Comparison of ENCODE assay signal across 2 cellular contexts in the genomic region with DNA sequence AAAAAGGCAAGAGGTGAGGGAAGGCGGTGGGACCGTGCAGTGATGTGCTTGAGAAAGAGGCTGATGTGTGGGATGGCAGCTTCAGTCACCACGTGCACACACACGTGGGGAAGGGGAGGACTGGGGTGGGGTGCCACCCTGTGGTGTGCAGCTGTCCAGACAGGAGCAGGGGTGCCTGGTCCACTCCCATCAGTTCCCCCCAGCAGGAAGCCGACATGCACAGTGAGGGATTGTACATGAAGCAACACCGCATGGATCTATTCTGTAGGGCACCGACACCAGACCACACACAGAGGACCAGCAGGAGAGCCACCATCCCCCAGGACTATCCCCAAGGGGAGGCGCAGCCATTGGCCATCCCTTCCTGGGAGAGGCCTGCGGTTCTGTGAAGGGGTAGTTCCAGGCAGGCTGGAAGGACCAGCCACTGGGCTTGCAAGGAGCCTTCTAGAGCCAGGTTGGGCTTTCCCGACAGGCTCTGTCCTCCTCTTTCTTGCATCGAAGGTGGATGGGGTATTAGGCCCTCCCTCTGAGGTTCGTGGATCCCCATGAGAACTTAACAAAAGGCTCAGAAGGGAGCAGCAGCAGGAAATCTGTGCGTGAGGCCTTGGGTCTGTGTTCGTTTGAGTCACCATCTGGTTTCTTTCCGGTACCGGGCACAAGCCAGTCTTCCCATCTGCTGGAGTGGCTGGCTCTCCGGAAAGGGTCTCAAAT.
TF ChIP-seq lines count a peak whose summit lies in the region.

No MANE protein-coding gene starts in this region.

TF ChIP-seq in HEK293, 187 proteins besides CTCF, POLR2A, EP300 and RAD21:
- TF ChIP-seq, protein P1, sequence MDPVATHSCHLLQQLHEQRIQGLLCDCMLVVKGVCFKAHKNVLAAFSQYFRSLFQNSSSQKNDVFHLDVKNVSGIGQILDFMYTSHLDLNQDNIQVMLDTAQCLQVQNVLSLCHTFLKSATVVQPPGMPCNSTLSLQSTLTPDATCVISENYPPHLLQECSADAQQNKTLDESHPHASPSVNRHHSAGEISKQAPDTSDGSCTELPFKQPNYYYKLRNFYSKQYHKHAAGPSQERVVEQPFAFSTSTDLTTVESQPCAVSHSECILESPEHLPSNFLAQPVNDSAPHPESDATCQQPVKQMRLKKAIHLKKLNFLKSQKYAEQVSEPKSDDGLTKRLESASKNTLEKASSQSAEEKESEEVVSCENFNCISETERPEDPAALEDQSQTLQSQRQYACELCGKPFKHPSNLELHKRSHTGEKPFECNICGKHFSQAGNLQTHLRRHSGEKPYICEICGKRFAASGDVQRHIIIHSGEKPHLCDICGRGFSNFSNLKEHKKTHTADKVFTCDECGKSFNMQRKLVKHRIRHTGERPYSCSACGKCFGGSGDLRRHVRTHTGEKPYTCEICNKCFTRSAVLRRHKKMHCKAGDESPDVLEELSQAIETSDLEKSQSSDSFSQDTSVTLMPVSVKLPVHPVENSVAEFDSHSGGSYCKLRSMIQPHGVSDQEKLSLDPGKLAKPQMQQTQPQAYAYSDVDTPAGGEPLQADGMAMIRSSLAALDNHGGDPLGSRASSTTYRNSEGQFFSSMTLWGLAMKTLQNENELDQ (tag by site-specific recombination; IDR thresholded peaks at IDR 0.05; ENCODE audit: low read depth), result no peak
- peak; percentile 39 for TF ChIP-seq GLIS2 (tag by site-specific recombination; IDR thresholded peaks at IDR 0.05)
- TF ChIP-seq, protein P2, sequence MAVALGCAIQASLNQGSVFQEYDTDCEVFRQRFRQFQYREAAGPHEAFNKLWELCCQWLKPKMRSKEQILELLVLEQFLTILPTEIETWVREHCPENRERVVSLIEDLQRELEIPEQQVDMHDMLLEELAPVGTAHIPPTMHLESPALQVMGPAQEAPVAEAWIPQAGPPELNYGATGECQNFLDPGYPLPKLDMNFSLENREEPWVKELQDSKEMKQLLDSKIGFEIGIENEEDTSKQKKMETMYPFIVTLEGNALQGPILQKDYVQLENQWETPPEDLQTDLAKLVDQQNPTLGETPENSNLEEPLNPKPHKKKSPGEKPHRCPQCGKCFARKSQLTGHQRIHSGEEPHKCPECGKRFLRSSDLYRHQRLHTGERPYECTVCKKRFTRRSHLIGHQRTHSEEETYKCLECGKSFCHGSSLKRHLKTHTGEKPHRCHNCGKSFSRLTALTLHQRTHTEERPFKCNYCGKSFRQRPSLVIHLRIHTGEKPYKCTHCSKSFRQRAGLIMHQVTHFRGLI (tag by site-specific recombination; IDR thresholded peaks at IDR 0.05), result peak; percentile 84
- TF ChIP-seq WT1 (tag by site-specific recombination; IDR thresholded peaks at IDR 0.05), result 0 out of 2 replicates have a peak, but pooled peaks have one; percentile 11
- TF ChIP-seq ZIC2 (tag by site-specific recombination; IDR thresholded peaks at IDR 0.05), result peak; percentile 96
- peak; percentile 83 for TF ChIP-seq GLIS1 (tag by site-specific recombination; IDR thresholded peaks at IDR 0.05)

TF ChIP-seq in K562, 482 proteins besides CTCF, POLR2A, EP300 and RAD21:
- TF ChIP-seq, protein P3, sequence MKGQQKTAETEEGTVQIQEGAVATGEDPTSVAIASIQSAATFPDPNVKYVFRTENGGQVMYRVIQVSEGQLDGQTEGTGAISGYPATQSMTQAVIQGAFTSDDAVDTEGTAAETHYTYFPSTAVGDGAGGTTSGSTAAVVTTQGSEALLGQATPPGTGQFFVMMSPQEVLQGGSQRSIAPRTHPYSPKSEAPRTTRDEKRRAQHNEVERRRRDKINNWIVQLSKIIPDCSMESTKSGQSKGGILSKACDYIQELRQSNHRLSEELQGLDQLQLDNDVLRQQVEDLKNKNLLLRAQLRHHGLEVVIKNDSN (CRISPR knock-in tag; IDR thresholded peaks at IDR 0.05), result 0 out of 2 replicates have a peak, but pooled peaks have one; percentile 32
- TF ChIP-seq, protein P4, sequence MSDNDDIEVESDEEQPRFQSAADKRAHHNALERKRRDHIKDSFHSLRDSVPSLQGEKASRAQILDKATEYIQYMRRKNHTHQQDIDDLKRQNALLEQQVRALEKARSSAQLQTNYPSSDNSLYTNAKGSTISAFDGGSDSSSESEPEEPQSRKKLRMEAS (CRISPR knock-in tag; IDR thresholded peaks at IDR 0.05), result peak; percentile 27; the same call in 1 of the 2 replicates
- TF ChIP-seq, protein P5, sequence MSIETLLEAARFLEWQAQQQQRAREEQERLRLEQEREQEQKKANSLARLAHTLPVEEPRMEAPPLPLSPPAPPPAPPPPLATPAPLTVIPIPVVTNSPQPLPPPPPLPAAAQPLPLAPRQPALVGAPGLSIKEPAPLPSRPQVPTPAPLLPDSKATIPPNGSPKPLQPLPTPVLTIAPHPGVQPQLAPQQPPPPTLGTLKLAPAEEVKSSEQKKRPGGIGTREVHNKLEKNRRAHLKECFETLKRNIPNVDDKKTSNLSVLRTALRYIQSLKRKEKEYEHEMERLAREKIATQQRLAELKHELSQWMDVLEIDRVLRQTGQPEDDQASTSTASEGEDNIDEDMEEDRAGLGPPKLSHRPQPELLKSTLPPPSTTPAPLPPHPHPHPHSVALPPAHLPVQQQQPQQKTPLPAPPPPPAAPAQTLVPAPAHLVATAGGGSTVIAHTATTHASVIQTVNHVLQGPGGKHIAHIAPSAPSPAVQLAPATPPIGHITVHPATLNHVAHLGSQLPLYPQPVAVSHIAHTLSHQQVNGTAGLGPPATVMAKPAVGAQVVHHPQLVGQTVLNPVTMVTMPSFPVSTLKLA (conservative IDR thresholded peaks at IDR 0.05), result peak; percentile 46 to 52; a peak in 2 of 4 replicates
- TF ChIP-seq ELF4 (CRISPR knock-in tag; IDR thresholded peaks at IDR 0.05) (no peak), MYC (IDR thresholded peaks at IDR 0.05; ENCODE audit: low read depth, low read length) (peak; percentile 27; the same call in 1 of the 2 replicates), MYC (CRISPR knock-in tag; IDR thresholded peaks at IDR 0.05; ENCODE audit: borderline replicate concordance, low read depth) (no peak), TAL1 (IDR thresholded peaks at IDR 0.05) (no peak)
- TF ChIP-seq, protein P6, sequence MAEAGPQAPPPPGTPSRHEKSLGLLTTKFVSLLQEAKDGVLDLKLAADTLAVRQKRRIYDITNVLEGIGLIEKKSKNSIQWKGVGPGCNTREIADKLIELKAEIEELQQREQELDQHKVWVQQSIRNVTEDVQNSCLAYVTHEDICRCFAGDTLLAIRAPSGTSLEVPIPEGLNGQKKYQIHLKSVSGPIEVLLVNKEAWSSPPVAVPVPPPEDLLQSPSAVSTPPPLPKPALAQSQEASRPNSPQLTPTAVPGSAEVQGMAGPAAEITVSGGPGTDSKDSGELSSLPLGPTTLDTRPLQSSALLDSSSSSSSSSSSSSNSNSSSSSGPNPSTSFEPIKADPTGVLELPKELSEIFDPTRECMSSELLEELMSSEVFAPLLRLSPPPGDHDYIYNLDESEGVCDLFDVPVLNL (CRISPR knock-in tag; IDR thresholded peaks at IDR 0.05; ENCODE audit: low read depth), result no peak
- TF ChIP-seq, protein P7, sequence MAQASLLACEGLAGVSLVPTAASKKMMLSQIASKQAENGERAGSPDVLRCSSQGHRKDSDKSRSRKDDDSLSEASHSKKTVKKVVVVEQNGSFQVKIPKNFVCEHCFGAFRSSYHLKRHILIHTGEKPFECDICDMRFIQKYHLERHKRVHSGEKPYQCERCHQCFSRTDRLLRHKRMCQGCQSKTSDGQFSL (CRISPR knock-in tag; IDR thresholded peaks at IDR 0.05), result no peak
- TF ChIP-seq, protein P7 (tag; IDR thresholded peaks at IDR 0.05), result no peak
